ENCODE assay signal across 16 cellular contexts in genomic region chr15:30984118-30984517, GRCh38. TPM values are rescaled to one million over a fixed set of nuclear protein-coding genes. Genes with fewer than 3 reads are reported as not detected.
DNase-seq lines count a peak whose midpoint lies in the region; ATAC-seq and TF ChIP-seq lines count a peak whose summit lies in the region.
"Had no signal": no experiment of that assay in that cellular context is flagged by ENCODE, and none has a peak within 500 bp of the region (broad histone marks: within the 10 kb centered on the region; RNA-seq: fewer than 3 reads in every experiment).

No MANE protein-coding gene starts in this region.

- no peak overlapping the region for H3K4me3 Mint-ChIP-seq in T-cell
- H3K4me3 Mint-ChIP-seq in stimulated activated effector memory CD8-positive, alpha-beta T cell treated with anti-CD3 and anti-CD28 coated beads, Interleukin-12 subunit alpha, Interleukin-12 subunit beta, amount 100 ng/mL, for 72 hours, result no peak overlapping the region
- H3K4me3 Mint-ChIP-seq: nephron progenitor cell had no signal

- POLR2A ChIA-PET in T-cell (lab: Charles Lee), result no interaction called here

- no peaks in the 10 kb centered on the region for H3K4me1 ChIP-seq in RWPE2 (ENCODE audit: insufficient read depth, poor library complexity, severe bottlenecking)

- peaks cover 26% of the 10 kb centered on the region; the same call in 1 of the 2 replicates for H3K36me3 ChIP-seq in RWPE2 (ENCODE audit: low read depth)
- H3K36me3 ChIP-seq: brain microvascular endothelial cell had no signal

- H3K4me3 ChIP-seq in RWPE2 (ENCODE audit: severe bottlenecking) (no peak overlapping the region), dorsolateral prefrontal cortex (peak overlapping the region in 47 of 59 donors; percentile 3 to 61 (median 32))
- H3K4me3 ChIP-seq: SK-N-MC had no signal

- H3K36me3 Mint-ChIP-seq in T-cell, result peaks cover 58% of the 10 kb centered on the region
- H3K36me3 Mint-ChIP-seq in stimulated activated effector memory CD8-positive, alpha-beta T cell treated with anti-CD3 and anti-CD28 coated beads, Interleukin-12 subunit alpha, Interleukin-12 subunit beta, amount 100 ng/mL, for 72 hours, result peaks cover 58% of the 10 kb centered on the region

- CTCF ChIA-PET in T-cell (lab: Charles Lee), result no interaction called here

- H3K27me3 ChIP-seq in RWPE2 (ENCODE audit: insufficient read depth, poor library complexity, severe bottlenecking) (no peaks in the 10 kb centered on the region), dorsolateral prefrontal cortex (no peaks in the 10 kb centered on the region)
- H3K27me3 ChIP-seq: brain microvascular endothelial cell had no signal

- H3K27ac Mint-ChIP-seq in T-cell, result no peak overlapping the region
- H3K27ac Mint-ChIP-seq in stimulated activated effector memory CD8-positive, alpha-beta T cell treated with anti-CD3 and anti-CD28 coated beads, Interleukin-12 subunit alpha, Interleukin-12 subunit beta, amount 100 ng/mL, for 72 hours, result no peak overlapping the region

- ATAC-seq in RWPE2 (ENCODE audit: low read depth) (0 out of 3 replicates have a peak, but pooled peaks have one; percentile 44), HG03378 (IDR thresholded peaks at IDR 0.05; ENCODE audit: unreplicated experiment) (no peak), T-cell (replicated peaks in 1 of 4) (no peak)
- ATAC-seq in stimulated activated effector memory CD8-positive, alpha-beta T cell treated with anti-CD3 and anti-CD28 coated beads, Interleukin-12 subunit alpha, Interleukin-12 subunit beta, amount 100 ng/mL, for 72 hours, result no peak

- DNase-seq in EH (ENCODE audit: low read depth) (peak; percentile 22), RWPE2 (ENCODE audit: low spot score) (no peak), dorsolateral prefrontal cortex (no peak), renal cortical epithelial cell (ENCODE audit: low read depth) (peak; percentile 52), HT-29 (ENCODE audit: low spot score) (no peak), T-cell (no peak)
- DNase-seq in stimulated activated effector memory CD8-positive, alpha-beta T cell treated with anti-CD3 and anti-CD28 coated beads, Interleukin-12 subunit alpha, Interleukin-12 subunit beta, amount 100 ng/mL, for 72 hours (ENCODE audit: low spot score in 2 of 2), result no peak
- DNase-seq: activated CD8-positive, alpha-beta memory T cell treated with anti-CD3 and anti-CD28 coated beads for 24 hours; activated gamma-delta T cell; brain microvascular endothelial cell; IMR-90; NCI-H2227 treated with DMSO at 0.1 percent for 48 hours; nephron progenitor cell; stimulated activated naive CD4-positive, alpha-beta T cell treated with Interleukin-2 at 50 U/mL for 16 hours had no signal

- intact Hi-C loops in dorsolateral prefrontal cortex (cut with DNase I), result loop anchor here (1.0 to 5.0 kb wide), 3 partner anchors 61 to 118 kb away; partner anchors contain the start of gene TRPM1 (in 1 of the 2)

- no peaks in the 10 kb centered on the region for H3K9me3 Mint-ChIP-seq in T-cell
- no peaks in the 10 kb centered on the region for H3K9me3 Mint-ChIP-seq in stimulated activated effector memory CD8-positive, alpha-beta T cell treated with anti-CD3 and anti-CD28 coated beads, Interleukin-12 subunit alpha, Interleukin-12 subunit beta, amount 100 ng/mL, for 72 hours
- H3K9me3 Mint-ChIP-seq: nephron progenitor cell had no signal

- peaks cover 74 to 80% (median 76%) of the 10 kb centered on the region in 3 donors for H3K4me1 Mint-ChIP-seq in T-cell
- peaks cover 65% of the 10 kb centered on the region for H3K4me1 Mint-ChIP-seq in stimulated activated effector memory CD8-positive, alpha-beta T cell treated with anti-CD3 and anti-CD28 coated beads, Interleukin-12 subunit alpha, Interleukin-12 subunit beta, amount 100 ng/mL, for 72 hours

- H3K9me3 ChIP-seq in RWPE2 (ENCODE audit: severe bottlenecking), result no peaks in the 10 kb centered on the region

- H3K27me3 Mint-ChIP-seq in T-cell, result no peaks in the 10 kb centered on the region

- H3K27ac ChIP-seq in RWPE2 (ENCODE audit: poor library complexity, severe bottlenecking) (no peak overlapping the region), dorsolateral prefrontal cortex (peak overlapping the region; percentile 43 to 98 (median 93))
- H3K27ac ChIP-seq: brain microvascular endothelial cell, SK-N-MC had no signal

- no peak for TF ChIP-seq CTCF in RWPE2 (IDR thresholded peaks at IDR 0.05; ENCODE audit: poor library complexity, severe bottlenecking)
- no peak for TF ChIP-seq CTCF in dorsolateral prefrontal cortex (IDR thresholded peaks at IDR 0.05 in 54 of 56, conservative IDR thresholded peaks at IDR 0.05 in 2 of 56; ENCODE audit: low read depth in 1 of 56, partially characterized antibody in 56 of 56)

RNA-seq across cellular contexts. Expression of gene MTMR10, which starts 7.3 kb away (rescaled TPM):
- total RNA-seq in dorsolateral prefrontal cortex, result 100 to 1,000 TPM in 13 of 120 experiments, 10 to 100 TPM in 107; 33.2 to 154 (median 67.8) TPM
- 30.0 and 96.4 TPM in 2 replicates for total RNA-seq in renal cortical epithelial cell
- total RNA-seq in HT-29 (2014; rRNA removed; shearing (Covaris generic)), result 18.8 and 24.6 TPM in 2 replicates
- 10 to 100 TPM; 29.2 to 40.7 (median 33.1) TPM for total RNA-seq in T-cell

Comparison
In these comparisons a context has a peak if more than half of its experiments do, and no peak if none do; other contexts are left out.
1. DNase-seq: peak in EH (single experiment) and renal cortical epithelial cell (single experiment); none in RWPE2 (single experiment), dorsolateral prefrontal cortex (0 of 10), HT-29 (single experiment), T-cell (0 of 34) and stimulated activated effector memory CD8-positive, alpha-beta T cell treated with anti-CD3 and anti-CD28 coated beads, Interleukin-12 subunit alpha, Interleukin-12 subunit beta, amount 100 ng/mL, for 72 hours (0 of 2).